16 cellular contexts compared by ENCODE assay signal in genomic region chr12:18462437-18462836, GRCh38.
A peak's percentile ranks its signal among the peaks of the same experiment; 100 is the strongest.
DNase-seq lines count a peak whose midpoint lies in the region; ATAC-seq and TF ChIP-seq lines count a peak whose summit lies in the region.
"Had no signal": no experiment of that assay in that cellular context is flagged by ENCODE, and none has a peak within 500 bp of the region (broad histone marks: within the 10 kb centered on the region; RNA-seq: fewer than 3 reads in every experiment).

No MANE protein-coding gene starts in this region.

- H3K27ac ChIP-seq in left ventricle myocardium inferior (replicated peaks) (peak overlapping the region; percentile 10), transverse colon (no peak overlapping the region)
- H3K27ac ChIP-seq: hepatocyte, left lung, SK-N-MC had no signal

- intact Hi-C loops in left ventricle myocardium inferior (cut with micrococcal nuclease) (no loop called here), cardiac septum (cut with DNase I) (no loop called here), transverse colon (cut with DNase I; ENCODE audit: low total_unique reads) (no loop called here)

- no peak overlapping the region for H3K4me3 Mint-ChIP-seq in activated T-helper 17 cell treated with anti-CD3 and anti-CD28 coated beads, Interleukin-2, amount 50 U/mL, for 72 hours
- H3K4me3 Mint-ChIP-seq: natural killer cell treated with Interleukin-12 subunit alpha and Interleukin-12 subunit beta and Interleukin-15 and Interleukin-18, amount 100 ng/mL, for 72 hours; stimulated activated naive CD8-positive, alpha-beta T cell treated with anti-CD3 and anti-CD28 coated beads, Interleukin-15, Interleukin-2, amounts not matched to agents 100 ng/mL and 50 ng/mL, for 24 hours had no signal

- in situ Hi-C loops in astrocyte of the cerebellum (cut with HindIII; ENCODE audit: low sequenced_read_pairs), result no loop called here
- in situ Hi-C loops in transverse colon (cut with MboI; ENCODE audit: low pct_ligation_motif_present in 1 of 4, low pct_unique_long_range_greater_than_20kb in 1 of 4, low sequenced_read_pairs in 3 of 4), result no loop called here

- whole genome bisulfite sequencing in transverse colon (ENCODE audit: low coverage in 1 of 2), 2 donors, result 10 to 40% methylated on average over 3 of the region's 3 CpGs

- H3K27ac Mint-ChIP-seq in activated T-helper 17 cell treated with anti-CD3 and anti-CD28 coated beads, Interleukin-2, amount 50 U/mL, for 72 hours, result no peak overlapping the region
- H3K27ac Mint-ChIP-seq: natural killer cell treated with Interleukin-12 subunit alpha and Interleukin-12 subunit beta and Interleukin-15 and Interleukin-18, amount 100 ng/mL, for 72 hours; stimulated activated naive CD8-positive, alpha-beta T cell treated with anti-CD3 and anti-CD28 coated beads, Interleukin-15, Interleukin-2, amounts not matched to agents 100 ng/mL and 50 ng/mL, for 24 hours had no signal

- no peaks in the 10 kb centered on the region for H3K27me3 Mint-ChIP-seq in activated T-helper 17 cell treated with anti-CD3 and anti-CD28 coated beads, Interleukin-2, amount 50 U/mL, for 72 hours
- H3K27me3 Mint-ChIP-seq: natural killer cell treated with Interleukin-12 subunit alpha and Interleukin-12 subunit beta and Interleukin-15 and Interleukin-18, amount 100 ng/mL, for 72 hours; stimulated activated naive CD8-positive, alpha-beta T cell treated with anti-CD3 and anti-CD28 coated beads, Interleukin-15, Interleukin-2, amounts not matched to agents 100 ng/mL and 50 ng/mL, for 24 hours had no signal

- no peak for TF ChIP-seq POLR2A in transverse colon (IDR thresholded peaks at IDR 0.05)

- H3K36me3 ChIP-seq in left ventricle myocardium inferior, result no peaks in the 10 kb centered on the region
- H3K36me3 ChIP-seq in transverse colon, result no peaks in the 10 kb centered on the region
- H3K36me3 ChIP-seq: left lung had no signal

- no peaks in the 10 kb centered on the region for H3K9me3 Mint-ChIP-seq in activated T-helper 17 cell treated with anti-CD3 and anti-CD28 coated beads, Interleukin-2, amount 50 U/mL, for 72 hours

- no peak for TF ChIP-seq CTCF in left ventricle myocardium inferior (IDR thresholded peaks at IDR 0.05; ENCODE audit: borderline replicate concordance)
- TF ChIP-seq CTCF in astrocyte of the cerebellum (IDR thresholded peaks at IDR 0.05; ENCODE audit: low read depth, low read length, missing control alignments), result no peak
- TF ChIP-seq CTCF in fibroblast of villous mesenchyme (IDR thresholded peaks at IDR 0.05; ENCODE audit: insufficient read depth, low read depth, low read length), result no peak
- TF ChIP-seq CTCF in transverse colon (IDR thresholded peaks at IDR 0.05), result no peak

- H3K4me1 ChIP-seq in left ventricle myocardium inferior (peaks cover 9% of the 10 kb centered on the region), transverse colon (no peaks in the 10 kb centered on the region)
- H3K4me1 ChIP-seq: left lung had no signal

- DNase-seq in left ventricle myocardium inferior, result no peak
- DNase-seq in cardiac septum (ENCODE audit: low spot score), result no peak
- DNase-seq in astrocyte of the cerebellum (ENCODE audit: low read depth), result peak; percentile 85
- peak; percentile 51 for DNase-seq in fibroblast of villous mesenchyme (ENCODE audit: low read depth)
- DNase-seq in transverse colon, result no peak
- no peak for DNase-seq in NCI-H1930 (lab: John Stamatoyannopoulos, UW)
- no peak for DNase-seq in NCI-H748 treated with DMSO at 0.1 percent for 48 hours (lab: John Stamatoyannopoulos, UW)
- DNase-seq: activated CD8-positive, alpha-beta memory T cell treated with anti-CD3 and anti-CD28 coated beads for 24 hours; activated gamma-delta T cell; left lung; NCI-H2171 treated with DMSO at 0.1 percent for 48 hours had no signal

- TF ChIP-seq EP300 in transverse colon (IDR thresholded peaks at IDR 0.05; ENCODE audit: low read depth), result no peak

- H3K36me3 Mint-ChIP-seq in activated T-helper 17 cell treated with anti-CD3 and anti-CD28 coated beads, Interleukin-2, amount 50 U/mL, for 72 hours (ENCODE audit: low read depth), result no peaks in the 10 kb centered on the region
- H3K36me3 Mint-ChIP-seq: natural killer cell treated with Interleukin-12 subunit alpha and Interleukin-12 subunit beta and Interleukin-15 and Interleukin-18, amount 100 ng/mL, for 72 hours had no signal

- no peaks in the 10 kb centered on the region for H3K9me3 ChIP-seq in left ventricle myocardium inferior (replicated peaks)
- no peaks in the 10 kb centered on the region for H3K9me3 ChIP-seq in transverse colon
- H3K9me3 ChIP-seq: left lung had no signal

- no peak overlapping the region for H3K4me3 ChIP-seq in left ventricle myocardium inferior
- H3K4me3 ChIP-seq in astrocyte of the cerebellum (ENCODE audit: low read depth, low read length), result no peak overlapping the region
- H3K4me3 ChIP-seq in fibroblast of villous mesenchyme (ENCODE audit: low read depth, low read length), result no peak overlapping the region
- H3K4me3 ChIP-seq in transverse colon, result no peak overlapping the region
- H3K4me3 ChIP-seq: hepatocyte, left lung, SK-N-MC had no signal

- ATAC-seq in activated T-helper 17 cell treated with anti-CD3 and anti-CD28 coated beads, Interleukin-2, amount 50 U/mL, for 72 hours (replicated peaks), result no peak
- ATAC-seq: left lung; natural killer cell treated with Interleukin-12 subunit alpha and Interleukin-12 subunit beta and Interleukin-15 and Interleukin-18, amount 100 ng/mL, for 72 hours had no signal

- no peaks in the 10 kb centered on the region for H3K4me1 Mint-ChIP-seq in activated T-helper 17 cell treated with anti-CD3 and anti-CD28 coated beads, Interleukin-2, amount 50 U/mL, for 72 hours

- no peaks in the 10 kb centered on the region for H3K27me3 ChIP-seq in left ventricle myocardium inferior (ENCODE audit: low read depth)
- no peaks in the 10 kb centered on the region for H3K27me3 ChIP-seq in transverse colon
- H3K27me3 ChIP-seq: hepatocyte, left lung had no signal

Comparison
In these comparisons a context has a peak if more than half of its experiments do, and no peak if none do; other contexts are left out.
1. DNase-seq: peak in astrocyte of the cerebellum (single experiment) and fibroblast of villous mesenchyme (single experiment); none in left ventricle myocardium inferior (single experiment), cardiac septum (single experiment), transverse colon (single experiment), NCI-H1930 (0 of 2) and NCI-H748 treated with DMSO at 0.1 percent for 48 hours (single experiment).